ENCODE assay signal across 21 cellular contexts in the genomic region with DNA sequence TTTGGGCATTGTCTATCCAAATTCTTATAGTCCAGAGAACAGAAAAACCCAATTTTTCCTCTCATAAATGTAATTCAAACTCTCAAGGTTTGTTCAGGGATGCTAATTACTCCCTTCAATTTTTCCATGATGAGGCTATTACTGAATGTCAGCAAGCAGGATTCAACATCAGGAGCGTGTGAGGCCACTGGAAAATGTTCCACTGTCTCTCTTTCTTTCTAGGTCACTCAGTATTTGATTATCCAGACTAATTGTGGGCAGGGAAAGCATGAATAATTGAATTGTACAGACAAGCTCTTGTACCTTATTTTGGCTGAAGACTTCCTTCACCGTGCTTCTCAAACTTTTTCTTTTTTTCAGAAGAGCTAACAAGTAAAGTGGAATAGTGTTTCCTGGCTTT. TPM values are rescaled to one million over a fixed set of nuclear protein-coding genes. Genes with fewer than 3 reads are reported as not detected.
DNase-seq lines count a peak whose midpoint lies in the region; ATAC-seq, FAIRE-seq and TF ChIP-seq lines count a peak whose summit lies in the region.
"Had no signal": no experiment of that assay in that cellular context is flagged by ENCODE, and none has a peak within 500 bp of the region (broad histone marks: within the 10 kb centered on the region; RNA-seq: fewer than 3 reads in every experiment).

No MANE protein-coding gene starts in this region.

- intact Hi-C loops in left lung (cut with DNase I): no loop called here

- H3K36me3 ChIP-seq in left lung: no peaks in the 10 kb centered on the region

- CTCF ChIA-PET in activated CD4-positive, alpha-beta T cell treated with anti-CD3 and anti-CD28 coated beads, Interleukin-2, amount 10 ng/mL, durations not matched to agents 7 days and 5 days (lab: Charles Lee): interaction anchor here (1.0 kb wide), 1 partner anchor 22 kb away, joined by 3 read pairs; no protein-coding TSS in a partner anchor

- DNase-seq in activated CD4-positive, alpha-beta T cell treated with anti-CD3 and anti-CD28 coated beads, Interleukin-2, amount 10 ng/mL, durations not matched to agents 7 days and 5 days: no peak
- no peak for DNase-seq in activated CD4-positive, alpha-beta T cell treated with anti-CD3 and anti-CD28 coated beads for 4 hours
- DNase-seq in astrocyte of the hippocampus (ENCODE audit: low read depth, low spot score) (peak; percentile 31), left lung (no peak), GM19239 (ENCODE audit: insufficient read length, low spot score) (no peak), DMS53 treated with DMSO at 0.1 percent for 48 hours (lab: John Stamatoyannopoulos, UW; ENCODE audit: unreplicated experiment) (no peak)
- DNase-seq: CD4-positive, CD25-positive, alpha-beta regulatory T cell; DND-41; GOT3; HCEC 1CT; NCI-H1105; NCI-H1694; NCI-H2081; NCI-H2171 treated with DMSO at 0.1 percent for 48 hours; NCI-H524 treated with DMSO at 0.1 percent for 48 hours; NCI-H82 had no signal

- ATAC-seq in left lung (peak; percentile 30), HG03135 (IDR thresholded peaks at IDR 0.05; ENCODE audit: unreplicated experiment) (no peak)

- no peaks in the 10 kb centered on the region for H3K4me1 Mint-ChIP-seq in activated CD4-positive, alpha-beta T cell treated with anti-CD3 and anti-CD28 coated beads, Interleukin-2, amount 10 ng/mL, durations not matched to agents 7 days and 5 days
- H3K4me1 Mint-ChIP-seq: CD4-positive, CD25-positive, alpha-beta regulatory T cell had no signal

- peak overlapping the region; percentile 0 for H3K27ac Mint-ChIP-seq in activated CD4-positive, alpha-beta T cell treated with anti-CD3 and anti-CD28 coated beads, Interleukin-2, amount 10 ng/mL, durations not matched to agents 7 days and 5 days
- H3K27ac Mint-ChIP-seq: CD4-positive, CD25-positive, alpha-beta regulatory T cell had no signal

- FAIRE-seq in GM19239 (lab: Jason Lieb, UNC): no peak
- FAIRE-seq: A204.1, GM12891, HTR-8/SVneo had no signal

- H3K9me3 Mint-ChIP-seq in activated CD4-positive, alpha-beta T cell treated with anti-CD3 and anti-CD28 coated beads, Interleukin-2, amount 10 ng/mL, durations not matched to agents 7 days and 5 days: no peaks in the 10 kb centered on the region

- peaks cover 35% of the 10 kb centered on the region for H3K27me3 Mint-ChIP-seq in activated CD4-positive, alpha-beta T cell treated with anti-CD3 and anti-CD28 coated beads, Interleukin-2, amount 10 ng/mL, durations not matched to agents 7 days and 5 days

- no peaks in the 10 kb centered on the region for H3K27me3 ChIP-seq in left lung

- no peak for TF ChIP-seq CTCF in left lung (IDR thresholded peaks at IDR 0.05)

- no peak overlapping the region for H3K4me3 ChIP-seq in left lung

- H3K4me3 Mint-ChIP-seq in activated CD4-positive, alpha-beta T cell treated with anti-CD3 and anti-CD28 coated beads, Interleukin-2, amount 10 ng/mL, durations not matched to agents 7 days and 5 days: no peak overlapping the region
- H3K4me3 Mint-ChIP-seq: CD4-positive, CD25-positive, alpha-beta regulatory T cell had no signal

- no peaks in the 10 kb centered on the region for H3K9me3 ChIP-seq in left lung

- no peaks in the 10 kb centered on the region for H3K36me3 Mint-ChIP-seq in activated CD4-positive, alpha-beta T cell treated with anti-CD3 and anti-CD28 coated beads, Interleukin-2, amount 10 ng/mL, durations not matched to agents 7 days and 5 days (ENCODE audit: low read depth)
- H3K36me3 Mint-ChIP-seq: CD4-positive, CD25-positive, alpha-beta regulatory T cell had no signal

- H3K4me1 ChIP-seq in left lung: peaks cover 0 to 6% of the 10 kb centered on the region in 2 donors

- POLR2A ChIA-PET in activated CD4-positive, alpha-beta T cell treated with anti-CD3 and anti-CD28 coated beads, Interleukin-2, amount 10 ng/mL, durations not matched to agents 7 days and 5 days (lab: Charles Lee): no interaction called here

- no peak overlapping the region for H3K27ac ChIP-seq in left lung
- H3K27ac ChIP-seq: KMS-11 had no signal

RNA-seq across cellular contexts. Expression of a gene that starts 30.7 kb away (rescaled TPM):
- total RNA-seq in activated CD4-positive, alpha-beta T cell treated with anti-CD3 and anti-CD28 coated beads, Interleukin-2, amount 10 ng/mL, durations not matched to agents 7 days and 5 days: 1 to 10 TPM; 2.5 to 2.6 TPM
- total RNA-seq in left lung: 1 to 10 TPM; 3.9 to 4.1 TPM

RNA-seq across cellular contexts. Expression of a gene that starts 31.1 kb away (rescaled TPM):
- total RNA-seq in activated CD4-positive, alpha-beta T cell treated with anti-CD3 and anti-CD28 coated beads, Interleukin-2, amount 10 ng/mL, durations not matched to agents 7 days and 5 days: not detected
- 1 to 10 TPM in 1 of 2 donors, under 1 TPM in 1; 0.06 to 4.3 TPM for total RNA-seq in left lung
